In genomic region chr4:146183209-146183608, GRCh38 we compare ENCODE assay signal across 20 cellular contexts. TPM values are rescaled to one million over a fixed set of nuclear protein-coding genes. Genes with fewer than 3 reads are reported as not detected.
"Had no signal": no experiment of that assay in that cellular context is flagged by ENCODE, and none has a peak within 500 bp of the region (broad histone marks: within the 10 kb centered on the region; RNA-seq: fewer than 3 reads in every experiment).

No MANE protein-coding gene starts in this region.

- H3K9me3 ChIP-seq: heart left ventricle, suprapubic skin, thyroid gland had no signal

- H3K27ac ChIP-seq: dorsolateral prefrontal cortex, heart left ventricle, skin epidermis, suprapubic skin, thyroid gland had no signal

- H3K27me3 Mint-ChIP-seq: naive thymus-derived CD4-positive, alpha-beta T cell; type B pancreatic cell had no signal

- DNase-seq: cortex of kidney; dorsolateral prefrontal cortex; effector CD8-positive, alpha-beta T cell; foreskin melanocyte; heart left ventricle; hippocampal formation; left colon; naive thymus-derived CD4-positive, alpha-beta T cell; nephron progenitor cell; stimulated activated CD4-positive, alpha-beta T cell treated with anti-CD3 and anti-CD28 coated beads, Interleukin-12 subunit alpha, Interleukin-12 subunit beta, amount 100 ng/mL, for 4 hours; stimulated activated naive CD8-positive, alpha-beta T cell treated with anti-CD3 and anti-CD28 coated beads, Interleukin-15, Interleukin-2, amounts not matched to agents 100 U/mL and 50 U/mL, for 24 hours; thyroid gland had no signal

- ATAC-seq: heart left ventricle; left colon; naive thymus-derived CD4-positive, alpha-beta T cell; sciatic nerve; stimulated activated naive CD8-positive, alpha-beta T cell treated with anti-CD3 and anti-CD28 coated beads, Interleukin-15, Interleukin-2, amounts not matched to agents 100 U/mL and 50 U/mL, for 24 hours had no signal

- H3K27ac Mint-ChIP-seq: nephron progenitor cell, type B pancreatic cell had no signal

- H3K9me3 Mint-ChIP-seq: naive thymus-derived CD4-positive, alpha-beta T cell; nephron progenitor cell; type B pancreatic cell had no signal

- H3K4me3 ChIP-seq: dorsolateral prefrontal cortex, heart left ventricle, skin epidermis, suprapubic skin, thyroid gland had no signal

- H3K4me3 Mint-ChIP-seq: nephron progenitor cell, type B pancreatic cell had no signal

- H3K27me3 ChIP-seq: dorsolateral prefrontal cortex, heart left ventricle, suprapubic skin, thyroid gland had no signal

RNA-seq across cellular contexts. Expression of gene REELD1, which starts 31.1 kb away (rescaled TPM):
- total RNA-seq: glomerular endothelial cell, kidney epithelial cell, left colon, lung microvascular endothelial cell, pulmonary artery endothelial cell had no signal
